ENCODE assay signal across 8 cellular contexts in the genomic region with DNA sequence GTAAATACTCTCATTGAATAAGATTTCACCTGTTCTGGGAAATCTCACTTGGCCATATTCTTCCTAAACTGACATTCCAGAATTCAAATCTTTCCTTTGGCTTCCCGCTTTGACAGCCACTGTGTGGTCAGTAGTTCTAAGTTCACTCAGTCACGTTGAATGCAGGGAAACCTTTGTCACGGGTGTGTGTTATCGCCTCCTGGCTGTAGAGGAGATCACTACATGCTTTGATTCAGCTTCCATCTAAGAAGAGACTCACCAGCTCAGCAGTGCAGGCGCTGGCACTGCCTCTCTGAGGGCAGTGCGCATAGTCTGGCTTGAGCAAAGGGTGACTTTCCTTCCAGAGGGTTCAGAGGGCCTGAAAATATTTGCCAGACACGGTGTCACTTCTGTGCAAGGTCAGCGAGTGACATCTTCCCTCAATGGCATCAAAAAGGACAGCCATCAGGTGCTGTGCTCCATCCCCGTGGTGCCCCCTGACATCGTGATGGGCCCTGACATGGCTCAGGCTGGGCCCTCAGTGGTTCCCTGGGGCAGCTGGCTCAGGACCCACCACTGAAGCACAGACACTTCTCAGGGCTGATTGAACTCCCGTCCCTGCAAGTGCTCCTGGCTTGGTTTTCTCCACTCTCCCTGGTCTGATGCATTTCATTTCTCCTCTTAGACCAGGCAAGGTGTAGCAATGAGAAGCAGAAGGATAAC.
DNase-seq lines count a peak whose midpoint lies in the region; ATAC-seq and TF ChIP-seq lines count a peak whose summit lies in the region.

No MANE protein-coding gene starts in this region.

- no peaks in the 10 kb centered on the region for H3K27me3 ChIP-seq in NT2/D1 (ENCODE audit: insufficient read depth, insufficient read length)
- H3K27me3 ChIP-seq in testis: no peaks in the 10 kb centered on the region

- WGBS in testis, 2 donors: 73 to 75% methylated on average over 11 of the region's 11 CpGs

- peaks cover 2% of the 10 kb centered on the region for H3K4me1 ChIP-seq in NT2/D1 (ENCODE audit: insufficient read depth, insufficient read length)
- no peaks in the 10 kb centered on the region for H3K4me1 ChIP-seq in testis

- DNase-seq in SIG-M5 treated with dmso at 0.1 percent for 504 hours (lab: John Stamatoyannopoulos, UW; ENCODE audit: unreplicated experiment) (peak; percentile 4), SIG-M5 (lab: John Stamatoyannopoulos, UW) (no peak), NT2/D1 (ENCODE audit: low read depth, low spot score) (peak; percentile 65), glomerular endothelial cell (ENCODE audit: extremely low read depth, low read depth, low spot score) (peak; percentile 85), testis (peak; percentile 27), DMS79 (lab: John Stamatoyannopoulos, UW) (no peak)

- peak in 2 of 3 experiments; percentile 28 to 32 for TF ChIP-seq CTCF in testis (IDR thresholded peaks at IDR 0.05)

- H3K36me3 ChIP-seq in NT2/D1 (ENCODE audit: insufficient read depth, insufficient read length, low read length) (no peaks in the 10 kb centered on the region), testis (ENCODE audit: low read depth, missing control alignments) (no peaks in the 10 kb centered on the region)

- intact Hi-C loops in testis (cut with DNase I; ENCODE audit: low total_unique reads): loop anchor here (10.0 kb wide), 1 partner anchor 952 kb away; no protein-coding TSS in a partner anchor

- H3K9me3 ChIP-seq in NT2/D1 (ENCODE audit: insufficient read depth, low read length) (no peaks in the 10 kb centered on the region), testis (no peaks in the 10 kb centered on the region)

- no peak for TF ChIP-seq POLR2A in testis (IDR thresholded peaks at IDR 0.05)

- H3K4me3 ChIP-seq in NT2/D1 (ENCODE audit: insufficient read length, low read depth) (no peak overlapping the region), testis (no peak overlapping the region)

- H3K9ac ChIP-seq in NT2/D1 (ENCODE audit: insufficient read length, low read depth): no peak overlapping the region

- no peak overlapping the region for H3K27ac ChIP-seq in testis

- ATAC-seq in HG03108 (IDR thresholded peaks at IDR 0.05; ENCODE audit: unreplicated experiment) (no peak), HG03039 (IDR thresholded peaks at IDR 0.05; ENCODE audit: unreplicated experiment) (no peak)

Comparison
In these comparisons a context has a peak if more than half of its experiments do, and no peak if none do; other contexts are left out.
1. DNase-seq: peak in SIG-M5 treated with dmso at 0.1 percent for 504 hours (single experiment), NT2/D1 (single experiment), glomerular endothelial cell (single experiment) and testis (single experiment); none in SIG-M5 (single experiment) and DMS79 (single experiment).